ENCODE assay signal across 1 cellular context in the genomic region with DNA sequence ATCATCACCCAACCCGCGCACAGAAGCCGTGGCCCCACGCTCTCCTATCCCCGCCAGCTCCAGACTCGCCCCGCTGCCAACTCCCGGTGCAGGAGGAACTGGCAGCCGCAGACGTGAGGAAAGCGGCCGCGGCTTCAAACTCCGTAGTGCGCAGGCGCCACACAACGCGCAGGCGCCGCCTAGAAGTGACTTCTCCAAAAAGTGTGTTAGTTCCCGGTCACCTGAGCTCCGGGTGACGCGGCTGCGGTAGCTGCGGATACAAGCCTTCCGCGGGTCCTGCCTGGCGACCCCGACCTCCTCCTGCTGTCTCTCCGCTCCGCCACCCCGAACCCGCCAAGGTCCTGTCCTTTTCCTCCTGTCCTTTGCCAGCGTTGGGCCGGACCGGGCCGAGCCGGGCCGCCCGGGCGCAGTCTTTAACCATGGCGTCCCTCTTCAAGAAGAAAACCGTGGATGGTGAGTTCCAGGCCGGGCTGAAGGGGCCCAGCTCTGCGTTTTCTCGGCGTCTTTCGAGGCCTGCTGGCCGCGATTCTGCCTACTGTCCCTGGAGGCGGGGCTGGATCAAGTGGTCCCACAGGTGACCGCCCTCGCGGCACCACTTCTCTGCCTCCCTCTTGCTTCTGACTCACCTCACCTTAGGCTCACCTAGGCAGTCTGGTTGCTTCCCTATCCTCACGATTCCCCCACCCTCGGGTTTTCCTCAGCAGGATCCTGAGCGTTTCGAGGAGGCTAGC.
TF ChIP-seq lines count a peak whose summit lies in the region.

A gene with protein sequence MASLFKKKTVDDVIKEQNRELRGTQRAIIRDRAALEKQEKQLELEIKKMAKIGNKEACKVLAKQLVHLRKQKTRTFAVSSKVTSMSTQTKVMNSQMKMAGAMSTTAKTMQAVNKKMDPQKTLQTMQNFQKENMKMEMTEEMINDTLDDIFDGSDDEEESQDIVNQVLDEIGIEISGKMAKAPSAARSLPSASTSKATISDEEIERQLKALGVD (plus strand): TSS at position 206 of the 731 bp plus-strand sequence. CDS start 214 bp downstream, at position 420.

TF ChIP-seq in HepG2, 621 proteins besides CTCF, POLR2A, EP300 and RAD21 (continued from another document and continues in another):
- TF ChIP-seq, protein P1, sequence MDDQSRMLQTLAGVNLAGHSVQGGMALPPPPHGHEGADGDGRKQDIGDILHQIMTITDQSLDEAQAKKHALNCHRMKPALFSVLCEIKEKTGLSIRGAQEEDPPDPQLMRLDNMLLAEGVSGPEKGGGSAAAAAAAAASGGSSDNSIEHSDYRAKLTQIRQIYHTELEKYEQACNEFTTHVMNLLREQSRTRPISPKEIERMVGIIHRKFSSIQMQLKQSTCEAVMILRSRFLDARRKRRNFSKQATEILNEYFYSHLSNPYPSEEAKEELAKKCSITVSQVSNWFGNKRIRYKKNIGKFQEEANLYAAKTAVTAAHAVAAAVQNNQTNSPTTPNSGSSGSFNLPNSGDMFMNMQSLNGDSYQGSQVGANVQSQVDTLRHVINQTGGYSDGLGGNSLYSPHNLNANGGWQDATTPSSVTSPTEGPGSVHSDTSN (CRISPR knock-in tag; IDR thresholded peaks at IDR 0.05; ENCODE audit: borderline replicate concordance): no peak
- TF ChIP-seq RCOR2 (CRISPR knock-in tag; IDR thresholded peaks at IDR 0.05) (no peak), SMARCC2 (IDR thresholded peaks at IDR 0.05) (no peak), MYNN (CRISPR knock-in tag; IDR thresholded peaks at IDR 0.05; ENCODE audit: low read depth) (no peak), IRX3 (CRISPR knock-in tag; IDR thresholded peaks at IDR 0.05; ENCODE audit: borderline replicate concordance, low read depth) (no peak), SALL1 (CRISPR knock-in tag; IDR thresholded peaks at IDR 0.05) (peak; percentile 61), ZNF12 (CRISPR knock-in tag; IDR thresholded peaks at IDR 0.05) (peak; percentile 81), SP2 (CRISPR knock-in tag; IDR thresholded peaks at IDR 0.05) (no peak), ATAD3A (CRISPR knock-in tag; IDR thresholded peaks at IDR 0.05) (no peak), RFX1 (IDR thresholded peaks at IDR 0.05) (no peak), CEBPB (IDR thresholded peaks at IDR 0.05; ENCODE audit: borderline replicate concordance, low read depth, low read length) (no peak), GATA4 (IDR thresholded peaks at IDR 0.05; ENCODE audit: borderline replicate concordance, low read depth) (0 out of 2 replicates have a peak, but pooled peaks have one; percentile 56), ZNF747 (CRISPR knock-in tag; IDR thresholded peaks at IDR 0.05; ENCODE audit: borderline replicate concordance) (no peak), NR2F2 (IDR thresholded peaks at IDR 0.05; ENCODE audit: borderline replicate concordance, low read depth) (no peak), PHF20 (CRISPR knock-in tag; IDR thresholded peaks at IDR 0.05) (no peak; the same call in 1 of the 2 replicates), NFE2 (CRISPR knock-in tag; IDR thresholded peaks at IDR 0.05) (no peak), ZSCAN20 (CRISPR knock-in tag; IDR thresholded peaks at IDR 0.05; ENCODE audit: borderline replicate concordance) (0 out of 2 replicates have a peak, but pooled peaks have one; percentile 16), ATRX (CRISPR knock-in tag; IDR thresholded peaks at IDR 0.05; ENCODE audit: borderline replicate concordance) (no peak), ZNF567 (CRISPR knock-in tag; IDR thresholded peaks at IDR 0.05; ENCODE audit: borderline replicate concordance) (no peak), SIX4 (CRISPR knock-in tag; IDR thresholded peaks at IDR 0.05) (peak; percentile 29; the same call in 1 of the 2 replicates), REL (CRISPR knock-in tag; conservative IDR thresholded peaks at IDR 0.05) (no peak), ZNF143 (CRISPR knock-in tag; IDR thresholded peaks at IDR 0.05) (no peak), ZNF749 (CRISPR knock-in tag; IDR thresholded peaks at IDR 0.05; ENCODE audit: borderline replicate concordance) (0 out of 2 replicates have a peak, but pooled peaks have one; percentile 63), ZSCAN25 (CRISPR knock-in tag; IDR thresholded peaks at IDR 0.05) (no peak; the same call in 1 of the 2 replicates), CHD4 (IDR thresholded peaks at IDR 0.05; ENCODE audit: borderline replicate concordance, low read length) (no peak), HDAC2 (CRISPR knock-in tag; IDR thresholded peaks at IDR 0.05) (peak; percentile 26; the same call in 1 of the 2 replicates), HIVEP1 (CRISPR knock-in tag; IDR thresholded peaks at IDR 0.05) (no peak), ZFX (CRISPR knock-in tag; IDR thresholded peaks at IDR 0.05; ENCODE audit: low read depth) (peak; percentile 90), PAF1 (CRISPR knock-in tag; IDR thresholded peaks at IDR 0.05) (no peak)
- TF ChIP-seq, protein P2, sequence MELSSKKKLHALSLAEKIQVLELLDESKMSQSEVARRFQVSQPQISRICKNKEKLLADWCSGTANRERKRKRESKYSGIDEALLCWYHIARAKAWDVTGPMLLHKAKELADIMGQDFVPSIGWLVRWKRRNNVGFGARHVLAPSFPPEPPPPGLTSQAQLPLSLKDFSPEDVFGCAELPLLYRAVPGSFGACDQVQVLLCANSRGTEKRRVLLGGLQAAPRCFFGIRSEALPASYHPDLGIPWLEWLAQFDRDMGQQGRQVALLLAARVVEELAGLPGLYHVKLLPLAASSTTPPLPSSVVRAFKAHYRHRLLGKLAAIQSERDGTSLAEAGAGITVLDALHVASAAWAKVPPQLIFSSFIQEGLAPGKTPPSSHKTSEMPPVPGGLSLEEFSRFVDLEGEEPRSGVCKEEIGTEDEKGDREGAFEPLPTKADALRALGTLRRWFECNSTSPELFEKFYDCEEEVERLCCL (CRISPR knock-in tag; IDR thresholded peaks at IDR 0.05; ENCODE audit: borderline replicate concordance): no peak
- TF ChIP-seq, protein P3, sequence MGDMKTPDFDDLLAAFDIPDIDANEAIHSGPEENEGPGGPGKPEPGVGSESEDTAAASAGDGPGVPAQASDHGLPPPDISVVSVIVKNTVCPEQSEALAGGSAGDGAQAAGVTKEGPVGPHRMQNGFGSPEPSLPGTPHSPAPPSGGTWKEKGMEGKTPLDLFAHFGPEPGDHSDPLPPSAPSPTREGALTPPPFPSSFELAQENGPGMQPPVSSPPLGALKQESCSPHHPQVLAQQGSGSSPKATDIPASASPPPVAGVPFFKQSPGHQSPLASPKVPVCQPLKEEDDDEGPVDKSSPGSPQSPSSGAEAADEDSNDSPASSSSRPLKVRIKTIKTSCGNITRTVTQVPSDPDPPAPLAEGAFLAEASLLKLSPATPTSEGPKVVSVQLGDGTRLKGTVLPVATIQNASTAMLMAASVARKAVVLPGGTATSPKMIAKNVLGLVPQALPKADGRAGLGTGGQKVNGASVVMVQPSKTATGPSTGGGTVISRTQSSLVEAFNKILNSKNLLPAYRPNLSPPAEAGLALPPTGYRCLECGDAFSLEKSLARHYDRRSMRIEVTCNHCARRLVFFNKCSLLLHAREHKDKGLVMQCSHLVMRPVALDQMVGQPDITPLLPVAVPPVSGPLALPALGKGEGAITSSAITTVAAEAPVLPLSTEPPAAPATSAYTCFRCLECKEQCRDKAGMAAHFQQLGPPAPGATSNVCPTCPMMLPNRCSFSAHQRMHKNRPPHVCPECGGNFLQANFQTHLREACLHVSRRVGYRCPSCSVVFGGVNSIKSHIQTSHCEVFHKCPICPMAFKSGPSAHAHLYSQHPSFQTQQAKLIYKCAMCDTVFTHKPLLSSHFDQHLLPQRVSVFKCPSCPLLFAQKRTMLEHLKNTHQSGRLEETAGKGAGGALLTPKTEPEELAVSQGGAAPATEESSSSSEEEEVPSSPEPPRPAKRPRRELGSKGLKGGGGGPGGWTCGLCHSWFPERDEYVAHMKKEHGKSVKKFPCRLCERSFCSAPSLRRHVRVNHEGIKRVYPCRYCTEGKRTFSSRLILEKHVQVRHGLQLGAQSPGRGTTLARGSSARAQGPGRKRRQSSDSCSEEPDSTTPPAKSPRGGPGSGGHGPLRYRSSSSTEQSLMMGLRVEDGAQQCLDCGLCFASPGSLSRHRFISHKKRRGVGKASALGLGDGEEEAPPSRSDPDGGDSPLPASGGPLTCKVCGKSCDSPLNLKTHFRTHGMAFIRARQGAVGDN (CRISPR knock-in tag; IDR thresholded peaks at IDR 0.05): peak; percentile 81
- TF ChIP-seq, protein P4, sequence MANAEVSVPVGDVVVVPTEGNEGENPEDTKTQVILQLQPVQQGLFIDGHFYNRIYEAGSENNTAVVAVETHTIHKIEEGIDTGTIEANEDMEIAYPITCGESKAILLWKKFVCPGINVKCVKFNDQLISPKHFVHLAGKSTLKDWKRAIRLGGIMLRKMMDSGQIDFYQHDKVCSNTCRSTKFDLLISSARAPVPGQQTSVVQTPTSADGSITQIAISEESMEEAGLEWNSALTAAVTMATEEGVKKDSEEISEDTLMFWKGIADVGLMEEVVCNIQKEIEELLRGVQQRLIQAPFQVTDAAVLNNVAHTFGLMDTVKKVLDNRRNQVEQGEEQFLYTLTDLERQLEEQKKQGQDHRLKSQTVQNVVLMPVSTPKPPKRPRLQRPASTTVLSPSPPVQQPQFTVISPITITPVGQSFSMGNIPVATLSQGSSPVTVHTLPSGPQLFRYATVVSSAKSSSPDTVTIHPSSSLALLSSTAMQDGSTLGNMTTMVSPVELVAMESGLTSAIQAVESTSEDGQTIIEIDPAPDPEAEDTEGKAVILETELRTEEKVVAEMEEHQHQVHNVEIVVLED (CRISPR knock-in tag; IDR thresholded peaks at IDR 0.05; ENCODE audit: borderline replicate concordance): peak; percentile 79; the same call in 1 of the 2 replicates
- TF ChIP-seq, protein P5, sequence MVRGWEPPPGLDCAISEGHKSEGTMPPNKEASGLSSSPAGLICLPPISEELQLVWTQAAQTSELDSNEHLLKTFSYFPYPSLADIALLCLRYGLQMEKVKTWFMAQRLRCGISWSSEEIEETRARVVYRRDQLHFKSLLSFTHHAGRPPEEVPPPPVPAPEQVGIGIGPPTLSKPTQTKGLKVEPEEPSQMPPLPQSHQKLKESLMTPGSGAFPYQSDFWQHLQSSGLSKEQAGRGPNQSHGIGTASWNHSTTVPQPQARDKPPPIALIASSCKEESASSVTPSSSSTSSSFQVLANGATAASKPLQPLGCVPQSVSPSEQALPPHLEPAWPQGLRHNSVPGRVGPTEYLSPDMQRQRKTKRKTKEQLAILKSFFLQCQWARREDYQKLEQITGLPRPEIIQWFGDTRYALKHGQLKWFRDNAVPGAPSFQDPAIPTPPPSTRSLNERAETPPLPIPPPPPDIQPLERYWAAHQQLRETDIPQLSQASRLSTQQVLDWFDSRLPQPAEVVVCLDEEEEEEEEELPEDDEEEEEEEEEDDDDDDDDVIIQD (CRISPR knock-in tag; IDR thresholded peaks at IDR 0.05; ENCODE audit: low read depth): no peak
- TF ChIP-seq, protein P6, sequence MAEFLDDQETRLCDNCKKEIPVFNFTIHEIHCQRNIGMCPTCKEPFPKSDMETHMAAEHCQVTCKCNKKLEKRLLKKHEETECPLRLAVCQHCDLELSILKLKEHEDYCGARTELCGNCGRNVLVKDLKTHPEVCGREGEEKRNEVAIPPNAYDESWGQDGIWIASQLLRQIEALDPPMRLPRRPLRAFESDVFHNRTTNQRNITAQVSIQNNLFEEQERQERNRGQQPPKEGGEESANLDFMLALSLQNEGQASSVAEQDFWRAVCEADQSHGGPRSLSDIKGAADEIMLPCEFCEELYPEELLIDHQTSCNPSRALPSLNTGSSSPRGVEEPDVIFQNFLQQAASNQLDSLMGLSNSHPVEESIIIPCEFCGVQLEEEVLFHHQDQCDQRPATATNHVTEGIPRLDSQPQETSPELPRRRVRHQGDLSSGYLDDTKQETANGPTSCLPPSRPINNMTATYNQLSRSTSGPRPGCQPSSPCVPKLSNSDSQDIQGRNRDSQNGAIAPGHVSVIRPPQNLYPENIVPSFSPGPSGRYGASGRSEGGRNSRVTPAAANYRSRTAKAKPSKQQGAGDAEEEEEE (CRISPR knock-in tag; IDR thresholded peaks at IDR 0.05; ENCODE audit: borderline replicate concordance): no peak
- TF ChIP-seq, protein P7, sequence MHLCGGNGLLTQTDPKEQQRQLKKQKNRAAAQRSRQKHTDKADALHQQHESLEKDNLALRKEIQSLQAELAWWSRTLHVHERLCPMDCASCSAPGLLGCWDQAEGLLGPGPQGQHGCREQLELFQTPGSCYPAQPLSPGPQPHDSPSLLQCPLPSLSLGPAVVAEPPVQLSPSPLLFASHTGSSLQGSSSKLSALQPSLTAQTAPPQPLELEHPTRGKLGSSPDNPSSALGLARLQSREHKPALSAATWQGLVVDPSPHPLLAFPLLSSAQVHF (CRISPR knock-in tag; IDR thresholded peaks at IDR 0.05): no peak
- TF ChIP-seq, protein P8, sequence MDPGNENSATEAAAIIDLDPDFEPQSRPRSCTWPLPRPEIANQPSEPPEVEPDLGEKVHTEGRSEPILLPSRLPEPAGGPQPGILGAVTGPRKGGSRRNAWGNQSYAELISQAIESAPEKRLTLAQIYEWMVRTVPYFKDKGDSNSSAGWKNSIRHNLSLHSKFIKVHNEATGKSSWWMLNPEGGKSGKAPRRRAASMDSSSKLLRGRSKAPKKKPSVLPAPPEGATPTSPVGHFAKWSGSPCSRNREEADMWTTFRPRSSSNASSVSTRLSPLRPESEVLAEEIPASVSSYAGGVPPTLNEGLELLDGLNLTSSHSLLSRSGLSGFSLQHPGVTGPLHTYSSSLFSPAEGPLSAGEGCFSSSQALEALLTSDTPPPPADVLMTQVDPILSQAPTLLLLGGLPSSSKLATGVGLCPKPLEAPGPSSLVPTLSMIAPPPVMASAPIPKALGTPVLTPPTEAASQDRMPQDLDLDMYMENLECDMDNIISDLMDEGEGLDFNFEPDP (CRISPR knock-in tag; conservative IDR thresholded peaks at IDR 0.05): no peak
- TF ChIP-seq, protein P9, sequence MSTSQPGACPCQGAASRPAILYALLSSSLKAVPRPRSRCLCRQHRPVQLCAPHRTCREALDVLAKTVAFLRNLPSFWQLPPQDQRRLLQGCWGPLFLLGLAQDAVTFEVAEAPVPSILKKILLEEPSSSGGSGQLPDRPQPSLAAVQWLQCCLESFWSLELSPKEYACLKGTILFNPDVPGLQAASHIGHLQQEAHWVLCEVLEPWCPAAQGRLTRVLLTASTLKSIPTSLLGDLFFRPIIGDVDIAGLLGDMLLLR (CRISPR knock-in tag; IDR thresholded peaks at IDR 0.05): no peak
- TF ChIP-seq, protein P10, sequence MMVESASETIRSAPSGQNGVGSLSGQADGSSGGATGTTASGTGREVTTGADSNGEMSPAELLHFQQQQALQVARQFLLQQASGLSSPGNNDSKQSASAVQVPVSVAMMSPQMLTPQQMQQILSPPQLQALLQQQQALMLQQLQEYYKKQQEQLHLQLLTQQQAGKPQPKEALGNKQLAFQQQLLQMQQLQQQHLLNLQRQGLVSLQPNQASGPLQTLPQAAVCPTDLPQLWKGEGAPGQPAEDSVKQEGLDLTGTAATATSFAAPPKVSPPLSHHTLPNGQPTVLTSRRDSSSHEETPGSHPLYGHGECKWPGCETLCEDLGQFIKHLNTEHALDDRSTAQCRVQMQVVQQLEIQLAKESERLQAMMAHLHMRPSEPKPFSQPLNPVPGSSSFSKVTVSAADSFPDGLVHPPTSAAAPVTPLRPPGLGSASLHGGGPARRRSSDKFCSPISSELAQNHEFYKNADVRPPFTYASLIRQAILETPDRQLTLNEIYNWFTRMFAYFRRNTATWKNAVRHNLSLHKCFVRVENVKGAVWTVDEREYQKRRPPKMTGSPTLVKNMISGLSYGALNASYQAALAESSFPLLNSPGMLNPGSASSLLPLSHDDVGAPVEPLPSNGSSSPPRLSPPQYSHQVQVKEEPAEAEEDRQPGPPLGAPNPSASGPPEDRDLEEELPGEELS (CRISPR knock-in tag; IDR thresholded peaks at IDR 0.05): no peak; the same call in none of the 2 replicates
